29 cellular contexts compared by ENCODE assay signal in genomic region chr7:119606297-119606696, GRCh38.
DNase-seq lines count a peak whose midpoint lies in the region; ATAC-seq, FAIRE-seq and TF ChIP-seq lines count a peak whose summit lies in the region.
"Had no signal": no experiment of that assay in that cellular context is flagged by ENCODE, and none has a peak within 500 bp of the region (broad histone marks: within the 10 kb centered on the region; RNA-seq: fewer than 3 reads in every experiment).

No MANE protein-coding gene starts in this region.

- no peak for ATAC-seq in K562
- no peak for ATAC-seq in HG02798 (IDR thresholded peaks at IDR 0.05; ENCODE audit: poor library complexity, unreplicated experiment)
- ATAC-seq: A549; CD8-positive, alpha-beta T cell had no signal

- WGBS in K562 (ENCODE audit: insufficient coverage, low coverage, missing lambda C conversion rate): 64% methylated on average over 1 of the region's 1 CpG

- no peak overlapping the region for H3K9ac ChIP-seq in K562 (ENCODE audit: insufficient read depth in 1 of 2, low read depth in 2 of 2, low read length in 2 of 2)
- H3K9ac ChIP-seq: BLaER1; BLaER1 treated with 17β-estradiol and CSF1 and Interleukin-3, amounts not matched to agents 10 nM and 100 nM had no signal

- DNase-seq in K562 (ENCODE audit: extremely low read depth in 1 of 4, low spot score in 3 of 4): no peak
- DNase-seq: 8988T; ACHN; AML-193; BE2C; C1 segment of cervical spinal cord; Caco-2; Calu3; CD4-positive, alpha-beta memory T cell; CD4-positive, alpha-beta T cell; CD4-positive, CD25-positive, alpha-beta regulatory T cell; CD8-positive, alpha-beta memory T cell; CD8-positive, alpha-beta T cell; COR-L47; DMS 273 treated with DMSO at 0.1 percent for 48 hours; DMS153; DMS53; DMS79; DMS79 treated with DMSO at 0.1 percent for 48 hours; DND-41; EL had no signal

- POLR2A ChIA-PET in K562 (lab: Yijun Ruan, JAX): no interaction called here

- no peaks in the 10 kb centered on the region for H3K36me3 ChIP-seq in K562 (ENCODE audit: control insufficient read depth, insufficient read depth, low read length)
- H3K36me3 ChIP-seq: BE2C; BLaER1; BLaER1 treated with 17β-estradiol and CSF1 and Interleukin-3, amounts not matched to agents 10 nM and 100 nM had no signal

- H4K20me1 ChIP-seq in K562 (replicated peaks; ENCODE audit: control insufficient read depth, insufficient read depth, low read length): no peaks in the 10 kb centered on the region
- H4K20me1 ChIP-seq: BLaER1; BLaER1 treated with 17β-estradiol and CSF1 and Interleukin-3, amounts not matched to agents 10 nM and 100 nM had no signal

- H3K4me1 ChIP-seq in K562 (replicated peaks in 1 of 2; ENCODE audit: control insufficient read depth in 2 of 2, insufficient read depth in 2 of 2, low read length in 2 of 2): no peaks in the 10 kb centered on the region
- H3K4me1 ChIP-seq: A549; BE2C; BLaER1; BLaER1 treated with 17β-estradiol and CSF1 and Interleukin-3, amounts not matched to agents 10 nM and 100 nM; Caco-2 had no signal

- no peak overlapping the region for H3K4me3 ChIP-seq in K562
- H3K4me3 ChIP-seq: A549; BLaER1; BLaER1 treated with 17β-estradiol and CSF1 and Interleukin-3, amounts not matched to agents 10 nM and 100 nM had no signal

- no peak for TF ChIP-seq CTCF in K562 (IDR thresholded peaks at IDR 0.05 in 2 of 3, conservative IDR thresholded peaks at IDR 0.05 in 1 of 3; ENCODE audit: insufficient read depth in 2 of 3, low read depth in 1 of 3, low read length in 3 of 3)

- H2AFZ ChIP-seq in K562 (ENCODE audit: low read depth, low read length): no peak overlapping the region

- TF ChIP-seq POLR2A in K562 (conservative IDR thresholded peaks at IDR 0.05): no peak

- in situ Hi-C loops in K562 (cut with MboI): no loop called here

- no peak for FAIRE-seq in K562 (lab: Jason Lieb, UNC)
- FAIRE-seq: A204.1, A549, D721Med had no signal

- H3K79me2 ChIP-seq in K562 (ENCODE audit: control insufficient read depth, insufficient read depth, low read length): no peaks in the 10 kb centered on the region

- TF ChIP-seq RAD21 in K562 (CRISPR knock-in tag; conservative IDR thresholded peaks at IDR 0.05 in 1 of 2, IDR thresholded peaks at IDR 0.05 in 1 of 2): no peak

- H3K9me3 ChIP-seq in K562 (replicated peaks; ENCODE audit: control insufficient read depth, insufficient read depth, low read depth, low read length): no peaks in the 10 kb centered on the region; the same call in 1 of the 2 replicates
- H3K9me3 ChIP-seq: A549, BE2C, Caco-2 had no signal

- H3K9me1 ChIP-seq in K562 (ENCODE audit: control insufficient read depth, insufficient read depth, low read length): no peaks in the 10 kb centered on the region

- no peak for TF ChIP-seq EP300 in K562 (IDR thresholded peaks at IDR 0.05; ENCODE audit: low read length)

- no peaks in the 10 kb centered on the region for H3K27me3 ChIP-seq in K562 (ENCODE audit: control insufficient read depth in 2 of 2, insufficient read depth in 2 of 2, low read length in 2 of 2)
- H3K27me3 ChIP-seq: BE2C; BLaER1; BLaER1 treated with 17β-estradiol and CSF1 and Interleukin-3, amounts not matched to agents 10 nM and 100 nM had no signal

- BruUV-seq in K562 (replicated peaks; lab: Mats Ljungman, UMichigan): no TSS peak

- intact Hi-C loops in K562 (cut with micrococcal nuclease): no loop called here

- CTCF ChIA-PET in K562 (lab: Yijun Ruan, JAX; ENCODE audit: low intra/inter-chr PET ratio): no interaction called here

- no peak overlapping the region for H3K4me2 ChIP-seq in K562 (ENCODE audit: insufficient read depth, low read length)
- H3K4me2 ChIP-seq: A549; BLaER1; BLaER1 treated with 17β-estradiol and CSF1 and Interleukin-3, amounts not matched to agents 10 nM and 100 nM had no signal

- H3K27ac ChIP-seq in K562 (ENCODE audit: extremely low read depth, low read depth, low read length): no peak overlapping the region
- H3K27ac ChIP-seq: 22Rv1; A549; BLaER1; BLaER1 treated with 17β-estradiol and CSF1 and Interleukin-3, amounts not matched to agents 10 nM and 100 nM; C4-2B had no signal

TF ChIP-seq in K562, 482 proteins besides CTCF, POLR2A, EP300 and RAD21:
- no peak for TF ChIP-seq ZKSCAN1 (IDR thresholded peaks at IDR 0.05; ENCODE audit: low read depth, low read length)
- TF ChIP-seq ZNF224 (CRISPR knock-in tag; IDR thresholded peaks at IDR 0.05): peak; percentile 98
- TF ChIP-seq ZNF696 (CRISPR knock-in tag; conservative IDR thresholded peaks at IDR 0.05): no peak
